Comparison of ENCODE assay signal across 8 cellular contexts in genomic region chr5:142716963-142717362, GRCh38. TPM values are rescaled to one million over a fixed set of nuclear protein-coding genes. Genes with fewer than 3 reads are reported as not detected.
DNase-seq lines count a peak whose midpoint lies in the region; ATAC-seq and TF ChIP-seq lines count a peak whose summit lies in the region.

No MANE protein-coding gene starts in this region.

- H3K9me3 ChIP-seq in left lung: no peaks in the 10 kb centered on the region

- H3K4me1 Mint-ChIP-seq in T-cell: peaks cover 9 to 11% (median 10%) of the 10 kb centered on the region in 3 donors

- no peak overlapping the region for H3K27ac Mint-ChIP-seq in T-cell

- CTCF ChIA-PET in T-cell (lab: Charles Lee): interaction anchor here (0.9 to 4.9 kb wide), 15 partner anchors 9 to 1172 kb away, joined by 3 to 26 read pairs (median 4); no protein-coding TSS in a partner anchor

- TF ChIP-seq CTCF in left lung (IDR thresholded peaks at IDR 0.05): no peak

- H3K27me3 ChIP-seq in left lung: peaks cover 0 to 5% of the 10 kb centered on the region in 2 donors

- POLR2A ChIA-PET in T-cell (lab: Charles Lee): no interaction called here

- H3K4me3 Mint-ChIP-seq in T-cell: no peak overlapping the region

- H3K36me3 ChIP-seq in left lung: no peaks in the 10 kb centered on the region

- no peaks in the 10 kb centered on the region for H3K9me3 Mint-ChIP-seq in T-cell

- H3K4me3 ChIP-seq in left lung: no peak overlapping the region

- H3K27ac ChIP-seq in left lung: no peak overlapping the region

- no peaks in the 10 kb centered on the region for H3K36me3 Mint-ChIP-seq in T-cell

- peaks cover 0 to 22% of the 10 kb centered on the region in 2 donors for H3K4me1 ChIP-seq in left lung

- DNase-seq in C1 segment of cervical spinal cord (lab: John Stamatoyannopoulos, UW): peak in 12 of 14 donors; percentile 20 to 74 (median 55)
- DNase-seq in T-cell: peak in 16 of 34 experiments; percentile 5 to 31 (median 18)
- DNase-seq in dermis microvascular lymphatic vessel endothelial cell (ENCODE audit: low read depth in 2 of 2): peak; percentile 32 to 72
- peak in 1 of 2 donors; percentile 45 for DNase-seq in left lung
- DNase-seq in superior temporal gyrus (ENCODE audit: extremely low spot score): peak; percentile 85
- DNase-seq in central memory CD4-positive, alpha-beta T cell: no peak

- H3K27me3 Mint-ChIP-seq in T-cell: peaks cover 10 to 13% of the 10 kb centered on the region in 2 donors

- intact Hi-C loops in left lung (cut with DNase I): no loop called here

- ATAC-seq in GM18909 (IDR thresholded peaks at IDR 0.05; ENCODE audit: poor library complexity, unreplicated experiment) (peak; percentile 57), T-cell (replicated peaks in 1 of 4) (peak in 3 of 4 experiments; percentile 31 to 37 (median 34)), left lung (peak; percentile 54)

- TF ChIP-seq RAD21 in Ishikawa (IDR thresholded peaks at IDR 0.05; ENCODE audit: low read depth): peak; percentile 67

- no peak for TF ChIP-seq EP300 in Ishikawa (IDR thresholded peaks at IDR 0.05; ENCODE audit: borderline replicate concordance)

TF ChIP-seq in Ishikawa, 13 proteins besides CTCF, POLR2A, EP300 and RAD21:
- TF ChIP-seq EGR1 (IDR thresholded peaks at IDR 0.05): no peak
- no peak for TF ChIP-seq CREB1 (IDR thresholded peaks at IDR 0.05; ENCODE audit: low read depth)

RNA-seq across cellular contexts. Expression of gene FGF1, which starts 31.1 kb away (rescaled TPM):
- total RNA-seq in T-cell: not detected
- total RNA-seq in dermis microvascular lymphatic vessel endothelial cell: 0.13 TPM in 2 replicates
- total RNA-seq in left lung: 1 to 10 TPM in 1 of 2 donors, under 1 TPM in 1; 0.41 to 1.2 TPM

RNA-seq across cellular contexts. Expression of gene ARHGAP26, which starts 53.2 kb away (rescaled TPM):
- total RNA-seq in T-cell (10 to 100 TPM; 22.8 to 49.3 (median 28.3) TPM), dermis microvascular lymphatic vessel endothelial cell (25.2 and 36.2 TPM in 2 replicates), left lung (10 to 100 TPM; 25.6 to 61.9 TPM)
